Comparison of ENCODE assay signal across 8 cellular contexts in genomic region chr12:31073527-31074332, GRCh38. TPM values are rescaled to one million over a fixed set of nuclear protein-coding genes. Genes with fewer than 3 reads are reported as not detected.
DNase-seq lines count a peak whose midpoint lies in the region; ATAC-seq, FAIRE-seq and TF ChIP-seq lines count a peak whose summit lies in the region.
"Not testable (repeated sequence)": the region's sequence is repeated elsewhere in the genome, so short reads cannot be mapped to it uniquely, and the experiment has no call there.

Gene DDX11, plus strand, starts transcription at chr12:31073860. Its CDS starts 4,534 bp downstream, at chr12:31078394.

- H3K36me3 ChIP-seq in adipocyte (ENCODE audit: control insufficient read depth, insufficient read depth, low read length, severe bottlenecking); heart right ventricle; upper lobe of right lung: not testable (repeated sequence)

- H3K27me3 Mint-ChIP-seq in progenitor cell of endocrine pancreas: not testable (repeated sequence)

- not testable (repeated sequence) for H3K9me3 ChIP-seq in adipocyte (ENCODE audit: control insufficient read depth, low read length); heart right ventricle; upper lobe of right lung

- not testable (repeated sequence) for H3K36me3 Mint-ChIP-seq in progenitor cell of endocrine pancreas (ENCODE audit: insufficient read depth)

- peak; percentile 94 for ATAC-seq in HG02840 (IDR thresholded peaks at IDR 0.05; ENCODE audit: low FRiP score, unreplicated experiment)
- ATAC-seq in heart right ventricle: peak; percentile 96 to 99 (median 98)
- ATAC-seq in upper lobe of right lung: peak; percentile 97

- peak within 1 kb of the TSS; percentile 89 for H3K4me3 Mint-ChIP-seq in progenitor cell of endocrine pancreas (ENCODE audit: low read depth)

- H3K4me1 ChIP-seq in adipocyte (ENCODE audit: control insufficient read depth, insufficient read depth, low read length); upper lobe of right lung: not testable (repeated sequence)
- H3K4me1 ChIP-seq in heart right ventricle: peaks cover 0 to 12% (median 5%) of the 10 kb centered on the region in 9 donors

- peaks cover 19% of the 10 kb centered on the region for H3K4me1 Mint-ChIP-seq in progenitor cell of endocrine pancreas (ENCODE audit: low read depth)

- TF ChIP-seq POLR2A in GM12892 (IDR thresholded peaks at IDR 0.05; ENCODE audit: low read depth, low read length): peak; percentile 71

- not testable (repeated sequence) for TF ChIP-seq CTCF in heart right ventricle (IDR thresholded peaks at IDR 0.05); progenitor cell of endocrine pancreas (IDR thresholded peaks at IDR 0.05; ENCODE audit: unreplicated experiment); upper lobe of right lung (IDR thresholded peaks at IDR 0.05)

- H3K4me3 ChIP-seq in adipocyte (ENCODE audit: low read length) (peak within 1 kb of the TSS; percentile 92), heart right ventricle (peak within 1 kb of the TSS; percentile 33 to 89 (median 66)), upper lobe of right lung (peak within 1 kb of the TSS; percentile 68)

- H3K27me3 ChIP-seq in adipocyte (replicated peaks; ENCODE audit: control insufficient read depth, insufficient read depth, low read length); heart right ventricle; upper lobe of right lung: not testable (repeated sequence)

- peak within 1 kb of the TSS; percentile 97 for H3K27ac Mint-ChIP-seq in progenitor cell of endocrine pancreas

- WGBS in heart right ventricle, 2 donors: 0 to 1% methylated on average over 58 of the region's 58 CpGs

- intact Hi-C loops in heart right ventricle (cut with DNase I); upper lobe of right lung (cut with DNase I): not testable (repeated sequence)

- peak; percentile 38 for FAIRE-seq in GM12892 (lab: Jason Lieb, UNC)

- H3K27ac ChIP-seq in heart right ventricle (peak within 1 kb of the TSS in 9 of 10 donors; percentile 21 to 89 (median 78)), upper lobe of right lung (peak within 1 kb of the TSS; percentile 24)

- H3K9ac ChIP-seq in adipocyte (ENCODE audit: low read length): peak within 1 kb of the TSS; percentile 85

- DNase-seq in GM12892 (ENCODE audit: insufficient read length): peak; percentile 67
- DNase-seq in NCI-H1436 treated with DMSO at 0.1 percent for 48 hours (lab: John Stamatoyannopoulos, UW): peak; percentile 50
- DNase-seq in T follicular helper cell (ENCODE audit: low read depth): peak; percentile 85
- peak; percentile 90 for DNase-seq in adipocyte (ENCODE audit: low read depth)
- DNase-seq in heart right ventricle: peak; percentile 89 to 90
- peak; percentile 98 for DNase-seq in progenitor cell of endocrine pancreas (ENCODE audit: low spot score, unreplicated experiment)
- peak; percentile 95 for DNase-seq in upper lobe of right lung

- H3K9me3 Mint-ChIP-seq in progenitor cell of endocrine pancreas (ENCODE audit: low read depth): not testable (repeated sequence)

RNA-seq across cellular contexts. Expression of gene DDX11, which starts in this region (rescaled TPM):
- 42.2 TPM for polyA plus RNA-seq in GM12892 (2012; ENCODE audit: missing spikeins)
- total RNA-seq in heart right ventricle (10 to 100 TPM in 2 of 10 donors, 1 to 10 TPM in 8; 3.0 to 13.4 (median 5.8) TPM), progenitor cell of endocrine pancreas (238 and 247 TPM in 2 replicates), upper lobe of right lung (12.6 TPM)
- polyA plus RNA-seq in heart right ventricle: 10 to 100 TPM in 1 of 2 donors, 1 to 10 TPM in 1; 5.4 to 16.1 TPM

Comparison
In these comparisons a context has a peak if more than half of its experiments do, and no peak if none do; other contexts are left out.
1. Peak in every context shown above with its lines: DNase-seq, ATAC-seq, H3K4me3 ChIP-seq and H3K27ac ChIP-seq.
2. RNA of gene DDX11 (total RNA-seq): 238 to 247 TPM in progenitor cell of endocrine pancreas; 12.6 TPM in upper lobe of right lung (single experiment) and 3.0 to 13.4 TPM in heart right ventricle; every median in the first group is over 10 times any median in the second.